Comparison of ENCODE assay signal across 8 cellular contexts in the genomic region with DNA sequence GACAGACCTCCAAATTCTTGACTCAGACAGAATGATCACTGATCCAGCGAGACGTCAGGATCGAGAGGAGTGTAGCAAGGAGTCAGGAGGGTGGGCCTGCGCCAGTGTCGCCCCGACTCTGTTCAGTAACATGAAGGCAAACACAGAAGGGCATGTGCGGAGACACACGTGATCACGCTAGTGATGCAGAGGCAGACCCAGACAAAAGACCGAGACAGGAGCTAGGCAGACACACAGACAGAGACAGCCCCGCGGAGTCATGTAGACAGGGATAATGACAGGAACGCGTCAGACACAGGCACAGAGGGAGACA. TPM values are rescaled to one million over a fixed set of nuclear protein-coding genes. Genes with fewer than 3 reads are reported as not detected.
DNase-seq lines count a peak whose midpoint lies in the region; ATAC-seq and TF ChIP-seq lines count a peak whose summit lies in the region.

No MANE protein-coding gene starts in this region.

- peak overlapping the region; percentile 65 to 94 (median 85) for H3K4me3 ChIP-seq in dorsolateral prefrontal cortex

- DNase-seq in NCI-H1417 (lab: John Stamatoyannopoulos, UW) = peak; percentile 27 to 84 (median 67)
- no peak for DNase-seq in NCI-H1417 treated with DMSO at 0.1 percent for 48 hours (lab: John Stamatoyannopoulos, UW)
- DNase-seq in NCI-H748 treated with DMSO at 0.1 percent for 48 hours (lab: John Stamatoyannopoulos, UW) = peak; percentile 69
- DNase-seq in dorsolateral prefrontal cortex = peak in 3 of 10 donors; percentile 50 to 73 (median 72)
- no peak for DNase-seq in neural crest cell (ENCODE audit: low read depth, low spot score)
- no peak for DNase-seq in HT-29 (ENCODE audit: low spot score)

- H3K27ac Mint-ChIP-seq in neural crest cell (ENCODE audit: unreplicated experiment) = peak overlapping the region; percentile 96

- H3K27ac ChIP-seq in dorsolateral prefrontal cortex = peak overlapping the region; percentile 90 to 100 (median 98)

- intact Hi-C loops in dorsolateral prefrontal cortex (cut with DNase I) = loop anchor here in 1 of 2 donors (10.0 kb wide), 1 partner anchor 314 kb away; the partner anchor contains the start of gene PER1

- ATAC-seq in HG03565 (IDR thresholded peaks at IDR 0.05; ENCODE audit: unreplicated experiment) (no peak), HG03025 (IDR thresholded peaks at IDR 0.05; ENCODE audit: low FRiP score, unreplicated experiment) (no peak)

- TF ChIP-seq CTCF in dorsolateral prefrontal cortex (IDR thresholded peaks at IDR 0.05 in 54 of 56, conservative IDR thresholded peaks at IDR 0.05 in 2 of 56; ENCODE audit: low read depth in 1 of 56, partially characterized antibody in 56 of 56) (no peak), neural crest cell (conservative IDR thresholded peaks at IDR 0.05) (no peak)

- peaks cover 3% of the 10 kb centered on the region for H3K36me3 Mint-ChIP-seq in neural crest cell (ENCODE audit: low read depth)

- no peaks in the 10 kb centered on the region for H3K9me3 Mint-ChIP-seq in neural crest cell

- H3K4me3 Mint-ChIP-seq in neural crest cell = peak overlapping the region; percentile 93

- no peaks in the 10 kb centered on the region for H3K27me3 ChIP-seq in dorsolateral prefrontal cortex

- H3K4me1 Mint-ChIP-seq in neural crest cell = peaks cover 71% of the 10 kb centered on the region

- H3K27me3 Mint-ChIP-seq in neural crest cell (ENCODE audit: low read depth) = peaks cover 15% of the 10 kb centered on the region

RNA-seq across cellular contexts. Expression of gene KDM6B, which starts 7.2 kb away (rescaled TPM):
- total RNA-seq in dorsolateral prefrontal cortex (10 to 100 TPM; 12.7 to 38.8 (median 21.8) TPM), neural crest cell (64.8 and 70.2 TPM in 2 replicates)
- total RNA-seq in HT-29 (2014; rRNA removed; shearing (Covaris generic)) = 5.3 and 17.6 TPM in 2 replicates

RNA-seq across cellular contexts. Expression of gene TMEM88, which starts 13.6 kb away (rescaled TPM):
- total RNA-seq in dorsolateral prefrontal cortex (10 to 100 TPM in 1 of 120 experiments, 1 to 10 TPM in 114, under 1 TPM in 4, not detected in 1; 0.69 to 10.3 (median 3.2) TPM), neural crest cell (6.7 and 8.4 TPM in 2 replicates)
- 0.43 and 0.50 TPM in 2 replicates for total RNA-seq in HT-29 (2014; rRNA removed; shearing (Covaris generic))

RNA-seq across cellular contexts. Expression of gene NAA38, which starts 16.1 kb away (rescaled TPM):
- total RNA-seq in dorsolateral prefrontal cortex (100 to 1,000 TPM in 18 of 120 experiments, 10 to 100 TPM in 102; 46.8 to 127 (median 87.8) TPM), neural crest cell (83.4 and 87.2 TPM in 2 replicates)
- 71.8 and 89.4 TPM in 2 replicates for total RNA-seq in HT-29 (2014; rRNA removed; shearing (Covaris generic))

RNA-seq across cellular contexts. Expression of gene CYB5D1, which starts 16.5 kb away (rescaled TPM):
- total RNA-seq in dorsolateral prefrontal cortex (10 to 100 TPM; 14.7 to 35.0 (median 23.8) TPM), neural crest cell (12.7 and 13.3 TPM in 2 replicates)
- total RNA-seq in HT-29 (2014; rRNA removed; shearing (Covaris generic)) = 8.4 and 10.7 TPM in 2 replicates

RNA-seq across cellular contexts. Expression of gene CHD3, which starts 47.3 kb away (rescaled TPM):
- total RNA-seq in dorsolateral prefrontal cortex = 100 to 1,000 TPM in 92 of 120 experiments, 10 to 100 TPM in 28; 45.9 to 168 (median 112) TPM
- 53.3 and 59.7 TPM in 2 replicates for total RNA-seq in neural crest cell
- 52.8 and 54.3 TPM in 2 replicates for total RNA-seq in HT-29 (2014; rRNA removed; shearing (Covaris generic))

Comparison
In these comparisons a context has a peak if more than half of its experiments do, and no peak if none do; other contexts are left out.
1. DNase-seq: peak in NCI-H1417 (3 of 3) and NCI-H748 treated with DMSO at 0.1 percent for 48 hours (single experiment); none in NCI-H1417 treated with DMSO at 0.1 percent for 48 hours (single experiment), neural crest cell (single experiment) and HT-29 (single experiment).